In the genomic region with DNA sequence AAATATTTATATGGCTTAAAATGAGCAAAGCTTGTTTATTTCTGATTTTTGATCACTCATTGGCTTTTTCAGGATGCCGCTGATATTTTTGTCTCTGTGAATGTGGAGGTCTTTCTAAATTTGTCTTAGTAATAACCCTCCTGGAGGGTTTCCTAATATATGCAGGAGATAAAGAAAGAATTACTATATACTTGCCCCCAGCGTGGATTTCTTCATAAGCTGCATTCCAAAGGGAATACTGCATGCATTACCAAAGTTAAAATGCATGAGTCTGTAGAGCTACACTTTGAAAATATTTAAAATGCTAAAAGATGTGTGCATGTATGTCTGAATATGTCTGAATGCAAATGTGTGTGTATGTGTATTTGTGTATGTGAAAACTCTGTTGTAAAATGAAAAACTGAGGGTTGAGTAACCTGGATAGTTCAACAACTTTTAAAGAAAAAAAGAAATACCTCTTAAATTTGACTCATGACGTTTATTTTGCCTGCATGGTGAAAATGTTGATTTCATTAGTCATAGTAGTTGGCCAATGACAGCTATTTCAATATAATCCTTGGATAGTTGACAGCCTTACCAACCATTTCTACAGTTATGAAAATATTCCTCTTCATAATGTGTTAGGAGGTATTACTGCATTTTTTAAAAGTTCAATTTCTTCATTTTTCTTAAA, we compare ENCODE assay signal across 18 cellular contexts.
DNase-seq lines count a peak whose midpoint lies in the region; TF ChIP-seq lines count a peak whose summit lies in the region.
"Had no signal": no experiment of that assay in that cellular context is flagged by ENCODE, and none has a peak within 500 bp of the region (broad histone marks: within the 10 kb centered on the region; RNA-seq: fewer than 3 reads in every experiment).

No MANE protein-coding gene starts in this region.

- no peak overlapping the region for H3K4me3 ChIP-seq in astrocyte of the cerebellum (ENCODE audit: low read depth, low read length)
- H3K4me3 ChIP-seq: skin epidermis had no signal

- no peak overlapping the region for H3K4me3 Mint-ChIP-seq in CD14-positive monocyte
- H3K4me3 Mint-ChIP-seq: activated CD8-positive, alpha-beta T cell treated with anti-CD3 and anti-CD28 coated beads for 36 hours had no signal

- H3K36me3 Mint-ChIP-seq in CD14-positive monocyte, result no peaks in the 10 kb centered on the region

- peak; percentile 43 for DNase-seq in A172 (ENCODE audit: low spot score)
- DNase-seq in HS-27A (ENCODE audit: low read depth), result peak; percentile 86
- DNase-seq in astrocyte of the cerebellum (ENCODE audit: low read depth), result peak; percentile 49
- DNase-seq in iris pigment epithelial cell (ENCODE audit: low read depth), result peak; percentile 86
- no peak for DNase-seq in CD14-positive monocyte (ENCODE audit: low spot score)
- DNase-seq in NCI-H524 (lab: John Stamatoyannopoulos, UW), result no peak
- DNase-seq in germinal center (ENCODE audit: low spot score), result no peak
- no peak for DNase-seq in dermis blood vessel endothelial cell
- DNase-seq: 8988T; activated CD8-positive, alpha-beta T cell treated with anti-CD3 and anti-CD28 coated beads for 36 hours; activated gamma-delta T cell treated with Interleukin-2 at 50 U/mL for 16 hours; caudate nucleus; hypothalamus; NCI-H1694; NCI-H748 treated with DMSO at 0.1 percent for 48 hours; RPMI8226; substantia nigra had no signal

- no peak overlapping the region for H3K27ac Mint-ChIP-seq in CD14-positive monocyte
- H3K27ac Mint-ChIP-seq: activated CD8-positive, alpha-beta T cell treated with anti-CD3 and anti-CD28 coated beads for 36 hours had no signal

- H3K9me3 Mint-ChIP-seq in CD14-positive monocyte, result peaks cover 5 to 18% (median 12%) of the 10 kb centered on the region in 7 donors
- H3K9me3 Mint-ChIP-seq: activated CD8-positive, alpha-beta T cell treated with anti-CD3 and anti-CD28 coated beads for 36 hours had no signal

- in situ Hi-C loops in astrocyte of the cerebellum (cut with HindIII; ENCODE audit: low sequenced_read_pairs), result no loop called here

- no peak for TF ChIP-seq CTCF in astrocyte of the cerebellum (IDR thresholded peaks at IDR 0.05; ENCODE audit: low read depth, low read length, missing control alignments)
- TF ChIP-seq CTCF in CD14-positive monocyte (IDR thresholded peaks at IDR 0.05), result no peak

- peaks cover 9% of the 10 kb centered on the region for H3K4me1 Mint-ChIP-seq in CD14-positive monocyte

- H3K27me3 Mint-ChIP-seq in CD14-positive monocyte (ENCODE audit: low read depth in 3 of 3), result peaks cover 0 to 8% (median 0%) of the 10 kb centered on the region in 3 donors

- intact Hi-C loops in CD14-positive monocyte (cut with micrococcal nuclease), result no loop called here

Comparison
In these comparisons a context has a peak if more than half of its experiments do, and no peak if none do; other contexts are left out.
1. DNase-seq: peak in A172 (single experiment), HS-27A (single experiment), astrocyte of the cerebellum (single experiment) and iris pigment epithelial cell (single experiment); none in CD14-positive monocyte (single experiment), NCI-H524 (0 of 2), germinal center (single experiment) and dermis blood vessel endothelial cell (single experiment).